In genomic region chr3:56837196-56837955, GRCh38 we compare ENCODE assay signal across 11 cellular contexts. TPM values are rescaled to one million over a fixed set of nuclear protein-coding genes. Genes with fewer than 3 reads are reported as not detected.
DNase-seq lines count a peak whose midpoint lies in the region; ATAC-seq and TF ChIP-seq lines count a peak whose summit lies in the region.
"Had no signal": no experiment of that assay in that cellular context is flagged by ENCODE, and none has a peak within 500 bp of the region (broad histone marks: within the 10 kb centered on the region; RNA-seq: fewer than 3 reads in every experiment).

No MANE protein-coding gene starts in this region.

- DNase-seq in GM20000 (ENCODE audit: low spot score), result peak; percentile 18
- peak; percentile 66 for DNase-seq in kidney glomerular epithelial cell (lab: John Stamatoyannopoulos, UW)
- no peak for DNase-seq in T-helper 2 cell treated with Interferon-gamma antibody and Interleukin-4, amounts not matched to agents 5 μg/mL and 100 μg/mL, for 36 hours (ENCODE audit: low spot score)
- DNase-seq in left ventricle myocardium superior, result no peak
- no peak for DNase-seq in psoas muscle
- DNase-seq in hepatocyte (ENCODE audit: low spot score), result no peak
- DNase-seq: dorsolateral prefrontal cortex, NCI-H510A treated with DMSO at 0.1 percent for 48 hours had no signal

- no peaks in the 10 kb centered on the region for H3K79me2 ChIP-seq in hepatocyte

- no peak overlapping the region for H3K4me2 ChIP-seq in hepatocyte

- H3K4me3 ChIP-seq in psoas muscle, result no peak overlapping the region
- no peak overlapping the region for H3K4me3 ChIP-seq in hepatocyte
- H3K4me3 ChIP-seq: dorsolateral prefrontal cortex had no signal

- intact Hi-C loops in left ventricle myocardium superior (cut with micrococcal nuclease), result no loop called here
- intact Hi-C loops in psoas muscle (cut with DNase I), result no loop called here

- H3K27ac Mint-ChIP-seq in T-helper 2 cell treated with Interferon-gamma antibody and Interleukin-4, amounts not matched to agents 5 μg/mL and 100 μg/mL, for 36 hours, result no peak overlapping the region

- no peaks in the 10 kb centered on the region for H3K27me3 Mint-ChIP-seq in T-helper 2 cell treated with Interferon-gamma antibody and Interleukin-4, amounts not matched to agents 5 μg/mL and 100 μg/mL, for 36 hours (ENCODE audit: low read depth)

- no peaks in the 10 kb centered on the region for H3K9me2 ChIP-seq in hepatocyte (replicated peaks; ENCODE audit: insufficient read depth)

- peaks cover 4% of the 10 kb centered on the region for H3K36me3 Mint-ChIP-seq in T-helper 2 cell treated with Interferon-gamma antibody and Interleukin-4, amounts not matched to agents 5 μg/mL and 100 μg/mL, for 36 hours (ENCODE audit: low read depth)

- no peaks in the 10 kb centered on the region for H3K9me3 Mint-ChIP-seq in T-helper 2 cell treated with Interferon-gamma antibody and Interleukin-4, amounts not matched to agents 5 μg/mL and 100 μg/mL, for 36 hours

- peaks cover 10% of the 10 kb centered on the region for H3K4me1 Mint-ChIP-seq in T-helper 2 cell treated with Interferon-gamma antibody and Interleukin-4, amounts not matched to agents 5 μg/mL and 100 μg/mL, for 36 hours (ENCODE audit: low read depth)

- TF ChIP-seq CTCF in GM20000 (IDR thresholded peaks at IDR 0.05; ENCODE audit: extremely low read depth, missing control alignments), result no peak
- TF ChIP-seq CTCF in psoas muscle (IDR thresholded peaks at IDR 0.05), result no peak
- TF ChIP-seq CTCF in hepatocyte (IDR thresholded peaks at IDR 0.05; ENCODE audit: poor library complexity), result no peak

- ATAC-seq in GM18870 (IDR thresholded peaks at IDR 0.05; ENCODE audit: unreplicated experiment) (peak; percentile 55), HG03558 (IDR thresholded peaks at IDR 0.05; ENCODE audit: extremely low read depth, unreplicated experiment) (peak; percentile 49), left ventricle myocardium superior (no peak), psoas muscle (no peak)
- ATAC-seq: sciatic nerve had no signal

- no peaks in the 10 kb centered on the region for H4K20me1 ChIP-seq in hepatocyte (ENCODE audit: insufficient read depth, poor library complexity, severe bottlenecking)

- 69 to 76% (median 74%) methylated on average over 9 of the region's 9 CpGs for WGBS in psoas muscle, 3 donors
- 69% methylated on average over 9 of the region's 9 CpGs for WGBS in hepatocyte (ENCODE audit: low lambda C conversion rate, missing lambda C conversion rate)

- no peak overlapping the region for H2AFZ ChIP-seq in hepatocyte

- H3K9me3 ChIP-seq in psoas muscle, result no peaks in the 10 kb centered on the region
- H3K9me3 ChIP-seq in hepatocyte (ENCODE audit: low read depth), result no peaks in the 10 kb centered on the region

- H3K36me3 ChIP-seq in psoas muscle (ENCODE audit: insufficient read depth in 1 of 2, low read depth in 1 of 2), result no peaks in the 10 kb centered on the region
- no peaks in the 10 kb centered on the region for H3K36me3 ChIP-seq in hepatocyte (replicated peaks; ENCODE audit: insufficient read depth, low read depth)

- H3K27me3 ChIP-seq in psoas muscle (ENCODE audit: insufficient read depth in 3 of 3, low read length in 2 of 3), result no peaks in the 10 kb centered on the region
- H3K27me3 ChIP-seq in hepatocyte, result no peaks in the 10 kb centered on the region
- H3K27me3 ChIP-seq: dorsolateral prefrontal cortex had no signal

- H3K27ac ChIP-seq in psoas muscle, result no peak overlapping the region
- no peak overlapping the region for H3K27ac ChIP-seq in hepatocyte
- H3K27ac ChIP-seq: dorsolateral prefrontal cortex had no signal

- no peak overlapping the region for H3K4me3 Mint-ChIP-seq in T-helper 2 cell treated with Interferon-gamma antibody and Interleukin-4, amounts not matched to agents 5 μg/mL and 100 μg/mL, for 36 hours

- H3K4me1 ChIP-seq in psoas muscle, result no peaks in the 10 kb centered on the region
- peaks cover 10% of the 10 kb centered on the region for H3K4me1 ChIP-seq in hepatocyte (ENCODE audit: insufficient read depth)

RNA-seq across cellular contexts. Expression of gene ARHGEF3, which starts 35.6 kb away (rescaled TPM):
- total RNA-seq in left ventricle myocardium superior (17.6 TPM), psoas muscle (10 to 100 TPM in 1 of 4 donors, 1 to 10 TPM in 3; 6.3 to 10.4 (median 7.0) TPM), hepatocyte (39.6 and 41.7 TPM in 2 replicates)
- polyA plus RNA-seq in psoas muscle (1 to 10 TPM; 4.6 to 6.3 (median 6.2) TPM), hepatocyte (52.4 and 63.8 TPM in 2 replicates)

Comparison
In these comparisons a context has a peak if more than half of its experiments do, and no peak if none do; other contexts are left out.
1. ATAC-seq: peak in GM18870 (single experiment) and HG03558 (single experiment); none in left ventricle myocardium superior (single experiment) and psoas muscle (0 of 4).
2. DNase-seq: peak in GM20000 (single experiment) and kidney glomerular epithelial cell (single experiment); none in T-helper 2 cell treated with Interferon-gamma antibody and Interleukin-4, amounts not matched to agents 5 μg/mL and 100 μg/mL, for 36 hours (single experiment), left ventricle myocardium superior (single experiment), psoas muscle (0 of 2) and hepatocyte (single experiment).